20 cellular contexts compared by ENCODE assay signal in genomic region chr1:57797084-57797483, GRCh38.
DNase-seq lines count a peak whose midpoint lies in the region; ATAC-seq and TF ChIP-seq lines count a peak whose summit lies in the region.
"Had no signal": no experiment of that assay in that cellular context is flagged by ENCODE, and none has a peak within 500 bp of the region (broad histone marks: within the 10 kb centered on the region; RNA-seq: fewer than 3 reads in every experiment).

No MANE protein-coding gene starts in this region.

- no peak overlapping the region for H3K14ac ChIP-seq in H9 (ENCODE audit: insufficient read depth, low read length)

- no peaks in the 10 kb centered on the region for H3K23me2 ChIP-seq in H9 (ENCODE audit: insufficient read length, low read depth, low read length, poor library complexity, severe bottlenecking)

- no peak overlapping the region for H2BK120ac ChIP-seq in H9 (ENCODE audit: low read depth, low read length, poor library complexity, severe bottlenecking)

- no peak overlapping the region for H3T11ph ChIP-seq in H9 (ENCODE audit: low read length)

- no peak overlapping the region for H2AK5ac ChIP-seq in H9 (ENCODE audit: insufficient read length, low read length)

- CTCF ChIA-PET in PC-9 (lab: Charles Lee): no interaction called here

- H3K9me2 ChIP-seq in PC-9 (ENCODE audit: insufficient read depth): no peaks in the 10 kb centered on the region

- H3K27me3 ChIP-seq in H9 (ENCODE audit: insufficient read depth, low read length): no peaks in the 10 kb centered on the region
- no peaks in the 10 kb centered on the region for H3K27me3 ChIP-seq in RWPE2 (ENCODE audit: insufficient read depth, poor library complexity, severe bottlenecking)
- no peaks in the 10 kb centered on the region for H3K27me3 ChIP-seq in upper lobe of left lung
- no peaks in the 10 kb centered on the region for H3K27me3 ChIP-seq in PC-9 (ENCODE audit: insufficient read depth, low read depth)
- H3K27me3 ChIP-seq: BE2C had no signal

- no peaks in the 10 kb centered on the region for H3K79me1 ChIP-seq in H9 (ENCODE audit: insufficient read depth, low read depth, low read length, poor library complexity, severe bottlenecking)

- POLR2A ChIA-PET in PC-9 (lab: Charles Lee; ENCODE audit: unreplicated experiment): no interaction called here

- BruUV-seq in PC-9 (replicated peaks; lab: Mats Ljungman, UMichigan): no TSS peak

- no peak overlapping the region for H4K5ac ChIP-seq in H9 (ENCODE audit: insufficient read length, low read depth, low read length)

- H3K36me3 ChIP-seq in RWPE2 (ENCODE audit: low read depth): no peaks in the 10 kb centered on the region
- no peaks in the 10 kb centered on the region for H3K36me3 ChIP-seq in upper lobe of left lung
- H3K36me3 ChIP-seq in PC-9 (ENCODE audit: low read depth): no peaks in the 10 kb centered on the region
- H3K36me3 ChIP-seq: BE2C had no signal

- no peak overlapping the region for H4K8ac ChIP-seq in H9 (replicated peaks; ENCODE audit: insufficient read length, low read depth, low read length)

- no peak overlapping the region for H3K27ac ChIP-seq in H9 (ENCODE audit: insufficient read length, low read depth, low read length)
- peak overlapping the region; percentile 32 for H3K27ac ChIP-seq in RWPE2 (ENCODE audit: poor library complexity, severe bottlenecking)
- peak overlapping the region; percentile 33 for H3K27ac ChIP-seq in epithelial cell of prostate
- no peak overlapping the region for H3K27ac ChIP-seq in upper lobe of left lung
- no peak overlapping the region for H3K27ac ChIP-seq in PC-9
- H3K27ac ChIP-seq: HL-60 had no signal

- H2BK5ac ChIP-seq in H9 (ENCODE audit: insufficient read length, low read length): no peak overlapping the region

- H3K36me3 Mint-ChIP-seq in H9 (ENCODE audit: insufficient read depth in 1 of 3, low read depth in 3 of 3): no peaks in the 10 kb centered on the region
- H3K36me3 Mint-ChIP-seq: CD4-positive, CD25-positive, alpha-beta regulatory T cell; CD8-positive, alpha-beta memory T cell had no signal

- H3K27me3 Mint-ChIP-seq in H9 (ENCODE audit: low read depth): no peaks in the 10 kb centered on the region
- H3K27me3 Mint-ChIP-seq: CD4-positive, CD25-positive, alpha-beta regulatory T cell had no signal

- H4K91ac ChIP-seq in H9 (ENCODE audit: insufficient read length, low read depth, low read length): no peak overlapping the region

- no peak overlapping the region for H3K56ac ChIP-seq in H9 (ENCODE audit: insufficient read length, low read depth, low read length)

- H3K4me1 Mint-ChIP-seq in H9: peaks cover 20 to 31% of the 10 kb centered on the region in 2 experiments
- H3K4me1 Mint-ChIP-seq: CD4-positive, CD25-positive, alpha-beta regulatory T cell; CD8-positive, alpha-beta memory T cell had no signal

- intact Hi-C loops in PC-9 (cut with micrococcal nuclease; ENCODE audit: unreplicated experiment): no loop called here

- ATAC-seq in RWPE2 (ENCODE audit: low read depth): no peak
- ATAC-seq in upper lobe of left lung (ENCODE audit: low FRiP score in 2 of 2): no peak
- ATAC-seq: HCT116 had no signal

- TF ChIP-seq CTCF in H9 (conservative IDR thresholded peaks at IDR 0.05): no peak
- TF ChIP-seq CTCF in RWPE2 (IDR thresholded peaks at IDR 0.05; ENCODE audit: poor library complexity, severe bottlenecking): no peak
- no peak for TF ChIP-seq CTCF in upper lobe of left lung (IDR thresholded peaks at IDR 0.05)
- no peak for TF ChIP-seq CTCF in PC-9 (conservative IDR thresholded peaks at IDR 0.05)

- no peak overlapping the region for H2BK20ac ChIP-seq in H9 (ENCODE audit: low read depth, low read length, poor library complexity, severe bottlenecking)

- DNase-seq in H9 (no peak), NCI-H82 (lab: John Stamatoyannopoulos, UW) (peak; percentile 75), RWPE2 (ENCODE audit: low spot score) (no peak), epithelial cell of prostate (ENCODE audit: low read depth, low spot score) (no peak), upper lobe of left lung (no peak), NCI-H345 treated with DMSO at 0.1 percent for 48 hours (lab: John Stamatoyannopoulos, UW; ENCODE audit: unreplicated experiment) (no peak), nucleus accumbens (lab: John Stamatoyannopoulos, UW) (no peak), PC-9 (no peak)
- DNase-seq: ACHN; BE2C; C1 segment of cervical spinal cord; CD4-positive, CD25-positive, alpha-beta regulatory T cell; CD8-positive, alpha-beta memory T cell; COR-L47; DMS 273 treated with DMSO at 0.1 percent for 48 hours; DND-41; HFFc6 had no signal

- no peak for TF ChIP-seq POLR2A in upper lobe of left lung (IDR thresholded peaks at IDR 0.05)

- TF ChIP-seq EP300 in upper lobe of left lung (IDR thresholded peaks at IDR 0.05): no peak

- no peaks in the 10 kb centered on the region for H3K9me3 Mint-ChIP-seq in H9
- H3K9me3 Mint-ChIP-seq: CD8-positive, alpha-beta memory T cell had no signal

- WGBS in H9 (ENCODE audit: extremely low coverage, insufficient read length, low lambda C conversion rate): no CpG with 5 or more reads among the region's 3 CpGs
- 44 to 70% methylated on average over 3 of the region's 3 CpGs for WGBS in upper lobe of left lung, 2 donors

- H3K4me1 ChIP-seq in H9 (ENCODE audit: insufficient read depth, low read length) (peaks cover 3% of the 10 kb centered on the region; the same call in 1 of the 2 replicates), RWPE2 (ENCODE audit: insufficient read depth, poor library complexity, severe bottlenecking) (peaks cover 4% of the 10 kb centered on the region), upper lobe of left lung (no peaks in the 10 kb centered on the region), PC-9 (replicated peaks; ENCODE audit: insufficient read depth) (no peaks in the 10 kb centered on the region)
- H3K4me1 ChIP-seq: BE2C had no signal

- H3K4ac ChIP-seq in H9 (ENCODE audit: low read depth, low read length): no peak overlapping the region

- H3K18ac ChIP-seq in H9 (ENCODE audit: insufficient read length, low read depth, low read length): no peak overlapping the region

- no peaks in the 10 kb centered on the region for H3F3A ChIP-seq in PC-9 (ENCODE audit: insufficient read depth, low read depth)

- H4K20me1 ChIP-seq in H9 (ENCODE audit: control insufficient read depth, insufficient read depth, insufficient read length): no peaks in the 10 kb centered on the region
- no peaks in the 10 kb centered on the region for H4K20me1 ChIP-seq in PC-9 (ENCODE audit: insufficient read depth)

- no peak overlapping the region for H3K23ac ChIP-seq in H9 (ENCODE audit: insufficient read length, low read depth, low read length)

- no peaks in the 10 kb centered on the region for H3K79me2 ChIP-seq in H9 (ENCODE audit: insufficient read depth, low read length)
- no peaks in the 10 kb centered on the region for H3K79me2 ChIP-seq in PC-9 (ENCODE audit: low read depth)

- H2AFZ ChIP-seq in H9 (ENCODE audit: low read length) (no peak overlapping the region), PC-9 (no peak overlapping the region)

- no peak overlapping the region for H3K9ac ChIP-seq in H9 (ENCODE audit: extremely low read depth, insufficient read length, low read length)

- H3K4me3 ChIP-seq in RWPE2 (ENCODE audit: severe bottlenecking) (no peak overlapping the region), upper lobe of left lung (no peak overlapping the region), PC-9 (no peak overlapping the region)
- H3K4me3 ChIP-seq: GM12878 had no signal

- H3K4me2 ChIP-seq in H9 (ENCODE audit: insufficient read depth, insufficient read length, low read length) (no peak overlapping the region), PC-9 (no peak overlapping the region)

- H2BK12ac ChIP-seq in H9 (ENCODE audit: insufficient read length, low read depth, low read length): no peak overlapping the region

- H3K9me3 ChIP-seq in H9 (ENCODE audit: control insufficient read depth, low read depth, low read length) (no peaks in the 10 kb centered on the region), RWPE2 (ENCODE audit: severe bottlenecking) (no peaks in the 10 kb centered on the region), upper lobe of left lung (no peaks in the 10 kb centered on the region), PC-9 (ENCODE audit: insufficient read depth, low read depth) (no peaks in the 10 kb centered on the region)
- H3K9me3 ChIP-seq: BE2C had no signal

- peak overlapping the region in 2 of 3 experiments; percentile 37 to 41; a peak in 1 of 7 replicates for H3K27ac Mint-ChIP-seq in H9
- H3K27ac Mint-ChIP-seq: CD4-positive, CD25-positive, alpha-beta regulatory T cell; HFFc6 had no signal

- no peak overlapping the region for H3K4me3 Mint-ChIP-seq in H9
- H3K4me3 Mint-ChIP-seq: CD4-positive, CD25-positive, alpha-beta regulatory T cell; CD8-positive, alpha-beta memory T cell; HFFc6 had no signal

- no peak overlapping the region for H2BK15ac ChIP-seq in H9 (ENCODE audit: low read depth, low read length)

Comparison
In these comparisons a context has a peak if more than half of its experiments do, and no peak if none do; other contexts are left out.
1. H3K27ac ChIP-seq: peak in RWPE2 (single experiment) and epithelial cell of prostate (single experiment); none in H9 (single experiment), upper lobe of left lung (0 of 4) and PC-9 (single experiment).